ENCODE assay signal across 8 cellular contexts in the genomic region with DNA sequence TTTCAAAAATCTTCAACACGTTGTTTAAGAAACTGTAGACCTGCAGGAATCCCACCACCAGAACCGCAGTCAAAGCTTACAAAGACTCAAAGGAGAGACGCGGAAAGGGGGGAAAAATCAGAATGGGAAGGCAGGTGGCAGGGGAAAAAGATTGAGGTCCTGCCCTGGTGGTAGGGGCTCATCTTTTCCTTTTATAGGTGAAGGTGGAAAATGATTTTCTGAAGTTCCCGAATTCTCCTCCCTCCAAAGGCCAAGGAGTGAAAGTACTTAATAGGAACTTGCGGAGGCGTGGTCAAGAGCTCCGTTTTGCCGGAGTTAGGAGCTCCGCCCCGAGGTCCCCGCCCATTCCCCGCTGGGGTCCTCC. TPM values are rescaled to one million over a fixed set of nuclear protein-coding genes. Genes with fewer than 3 reads are reported as not detected.
DNase-seq lines count a peak whose midpoint lies in the region; ATAC-seq and TF ChIP-seq lines count a peak whose summit lies in the region.

No MANE protein-coding gene starts in this region.

- ATAC-seq in HG03196 (IDR thresholded peaks at IDR 0.05; ENCODE audit: unreplicated experiment) (no peak), HG02610 (IDR thresholded peaks at IDR 0.05; ENCODE audit: unreplicated experiment) (no peak)

- peak overlapping the region; percentile 81 for H2AFZ ChIP-seq in neural progenitor cell (replicated peaks)

- no peak for DNase-seq in GM12865 (ENCODE audit: low read depth)
- DNase-seq in NCI-H1694 (lab: John Stamatoyannopoulos, UW) = peak; percentile 44
- DNase-seq in activated T-cell treated with anti-CD3 and anti-CD28 coated beads, Interleukin-2, amount 50 U/mL, for 24 hours = no peak
- peak; percentile 96 for DNase-seq in fibroblast of the conjunctiva (ENCODE audit: low read depth)
- peak; percentile 98 for DNase-seq in neural progenitor cell (ENCODE audit: low spot score)
- DNase-seq in type B pancreatic cell (ENCODE audit: extremely low spot score, unreplicated experiment) = no peak

- H3K4me1 ChIP-seq in neural progenitor cell = peaks cover 19% of the 10 kb centered on the region

- H3K9ac ChIP-seq in neural progenitor cell = peak overlapping the region; percentile 60

- peaks cover 44% of the 10 kb centered on the region for H3K36me3 Mint-ChIP-seq in activated T-cell treated with anti-CD3 and anti-CD28 coated beads, Interleukin-2, amount 50 U/mL, for 24 hours (ENCODE audit: low read depth)
- H3K36me3 Mint-ChIP-seq in neural progenitor cell (peaks cover 2% of the 10 kb centered on the region), type B pancreatic cell (no peaks in the 10 kb centered on the region)

- peaks cover 29% of the 10 kb centered on the region for H4K20me1 ChIP-seq in neural progenitor cell (ENCODE audit: low read depth)

- peaks cover 54% of the 10 kb centered on the region for H3K79me2 ChIP-seq in neural progenitor cell (ENCODE audit: low read depth)

- H3K4me1 Mint-ChIP-seq in activated T-cell treated with anti-CD3 and anti-CD28 coated beads, Interleukin-2, amount 50 U/mL, for 24 hours (ENCODE audit: low read depth) = peaks cover 48% of the 10 kb centered on the region
- H3K4me1 Mint-ChIP-seq in neural progenitor cell = peaks cover 27% of the 10 kb centered on the region
- peaks cover 19% of the 10 kb centered on the region for H3K4me1 Mint-ChIP-seq in type B pancreatic cell (ENCODE audit: unreplicated experiment)

- H3K36me3 ChIP-seq in neural progenitor cell = no peaks in the 10 kb centered on the region

- no peaks in the 10 kb centered on the region for H3K27me3 Mint-ChIP-seq in activated T-cell treated with anti-CD3 and anti-CD28 coated beads, Interleukin-2, amount 50 U/mL, for 24 hours
- peaks cover 4% of the 10 kb centered on the region for H3K27me3 Mint-ChIP-seq in neural progenitor cell (ENCODE audit: insufficient read depth, low read depth)
- H3K27me3 Mint-ChIP-seq in type B pancreatic cell = no peaks in the 10 kb centered on the region

- H3K9me3 ChIP-seq in neural progenitor cell (ENCODE audit: low read depth) = no peaks in the 10 kb centered on the region

- H3K27ac ChIP-seq in neural progenitor cell = peak overlapping the region; percentile 98

- H3K4me3 ChIP-seq in GM12865 (ENCODE audit: low read depth, low read length) (peak overlapping the region; percentile 96), neural progenitor cell (peak overlapping the region; percentile 86)

- H3K27ac Mint-ChIP-seq in activated T-cell treated with anti-CD3 and anti-CD28 coated beads, Interleukin-2, amount 50 U/mL, for 24 hours = peak overlapping the region; percentile 100
- H3K27ac Mint-ChIP-seq in neural progenitor cell (peak overlapping the region; percentile 92), type B pancreatic cell (peak overlapping the region; percentile 99)

- no peaks in the 10 kb centered on the region for H3K9me3 Mint-ChIP-seq in activated T-cell treated with anti-CD3 and anti-CD28 coated beads, Interleukin-2, amount 50 U/mL, for 24 hours
- H3K9me3 Mint-ChIP-seq in neural progenitor cell = no peaks in the 10 kb centered on the region
- H3K9me3 Mint-ChIP-seq in type B pancreatic cell = no peaks in the 10 kb centered on the region

- TF ChIP-seq CTCF in GM12865 (IDR thresholded peaks at IDR 0.05; ENCODE audit: insufficient read depth, low read depth, low read length, missing control alignments) = no peak
- no peak for TF ChIP-seq CTCF in neural progenitor cell (IDR thresholded peaks at IDR 0.05)
- no peak for TF ChIP-seq CTCF in type B pancreatic cell (conservative IDR thresholded peaks at IDR 0.05)

- H3F3A ChIP-seq in neural progenitor cell (ENCODE audit: low read depth) = peaks cover 10% of the 10 kb centered on the region

- H3K27me3 ChIP-seq in neural progenitor cell = no peaks in the 10 kb centered on the region

- H3K4me2 ChIP-seq in neural progenitor cell = peak overlapping the region; percentile 86

- H3K4me3 Mint-ChIP-seq in activated T-cell treated with anti-CD3 and anti-CD28 coated beads, Interleukin-2, amount 50 U/mL, for 24 hours = peak overlapping the region; percentile 87
- H3K4me3 Mint-ChIP-seq in neural progenitor cell (peak overlapping the region; percentile 96), type B pancreatic cell (peak overlapping the region; percentile 99)

RNA-seq across cellular contexts. Expression of a gene that starts 0.7 kb away (rescaled TPM):
- total RNA-seq in neural progenitor cell (ENCODE audit: low replicate concordance) (27.8 and 58.4 TPM in 2 replicates), type B pancreatic cell (ENCODE audit: low replicate concordance) (15.8 and 24.8 TPM in 2 replicates)

RNA-seq across cellular contexts. Expression of a gene that starts 1.2 kb away (rescaled TPM):
- total RNA-seq in neural progenitor cell (ENCODE audit: low replicate concordance) = 42.1 and 54.9 TPM in 2 replicates
- 38.7 and 44.3 TPM in 2 replicates for total RNA-seq in type B pancreatic cell (ENCODE audit: low replicate concordance)

RNA-seq across cellular contexts. Expression of a gene that starts 46.5 kb away (rescaled TPM):
- total RNA-seq in neural progenitor cell (ENCODE audit: low replicate concordance) = 57.7 and 106 TPM in 2 replicates
- total RNA-seq in type B pancreatic cell (ENCODE audit: low replicate concordance) = 122 and 145 TPM in 2 replicates

Comparison
In these comparisons a context has a peak if more than half of its experiments do, and no peak if none do; other contexts are left out.
1. DNase-seq: peak in NCI-H1694 (single experiment), fibroblast of the conjunctiva (single experiment) and neural progenitor cell (single experiment); none in GM12865 (single experiment), activated T-cell treated with anti-CD3 and anti-CD28 coated beads, Interleukin-2, amount 50 U/mL, for 24 hours (single experiment) and type B pancreatic cell (single experiment).
2. Peak in every context shown above with its lines, with median percentiles within 50 percentile points of each other: H3K27ac Mint-ChIP-seq and H3K4me3 Mint-ChIP-seq.